In the genomic region with DNA sequence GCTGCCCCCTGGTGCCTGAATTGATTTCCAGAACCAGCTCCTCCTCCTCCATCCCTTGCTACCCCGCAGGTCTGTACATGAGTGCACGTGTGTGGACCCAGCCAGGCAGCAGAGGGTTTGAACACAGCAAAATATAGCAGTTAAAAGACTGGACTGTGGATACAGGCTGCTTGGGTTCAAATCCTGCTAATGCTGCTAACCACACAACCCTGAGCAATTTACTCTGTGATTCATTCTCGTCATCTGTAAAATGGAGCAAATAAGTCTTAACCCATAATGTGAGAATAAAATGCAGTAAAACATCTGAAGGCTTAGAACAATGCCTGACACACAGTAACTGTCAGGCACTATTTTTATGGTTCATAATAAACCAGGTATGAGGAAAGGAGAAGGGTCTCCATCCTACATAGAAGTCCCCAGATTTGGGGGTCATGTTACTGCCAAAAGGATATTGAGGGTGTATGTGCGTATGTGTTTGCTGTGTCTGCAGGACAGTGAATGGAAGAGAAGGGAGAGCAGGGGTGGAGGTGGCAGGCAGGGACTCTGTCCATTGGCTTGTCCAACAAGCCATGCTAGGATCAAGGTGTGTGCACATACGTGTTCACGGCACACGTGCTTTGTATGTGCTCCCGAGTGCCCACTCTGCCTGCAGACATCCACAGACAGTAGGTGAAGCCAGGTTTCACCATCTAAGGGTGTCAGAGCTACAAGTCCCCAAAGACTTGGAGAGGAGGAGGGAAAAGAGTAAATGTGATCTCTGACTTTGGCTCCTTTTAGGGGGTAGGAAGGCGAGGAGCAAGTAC, we compare ENCODE assay signal across 8 cellular contexts. TPM values are rescaled to one million over a fixed set of nuclear protein-coding genes. Genes with fewer than 3 reads are reported as not detected.
A peak's percentile ranks its signal among the peaks of the same experiment; 100 is the strongest.
DNase-seq lines count a peak whose midpoint lies in the region; ATAC-seq, FAIRE-seq and TF ChIP-seq lines count a peak whose summit lies in the region.

No MANE protein-coding gene starts in this region.

- no peak overlapping the region for H3K27ac Mint-ChIP-seq in progenitor cell of endocrine pancreas

- peaks cover 28% of the 10 kb centered on the region for H3K4me1 Mint-ChIP-seq in progenitor cell of endocrine pancreas (ENCODE audit: low read depth)

- ATAC-seq in GM19455 (IDR thresholded peaks at IDR 0.05; ENCODE audit: unreplicated experiment) (peak; percentile 57), HG03159 (IDR thresholded peaks at IDR 0.05; ENCODE audit: unreplicated experiment) (no peak)

- no peak overlapping the region for H3K14ac ChIP-seq in H1 (ENCODE audit: insufficient read length)

- H2BK20ac ChIP-seq in H1 (ENCODE audit: low read length), result no peak overlapping the region

- no peaks in the 10 kb centered on the region for H3K79me1 ChIP-seq in H1 (ENCODE audit: low read depth, low read length)

- peak overlapping the region; percentile 83 for H3K4me3 Mint-ChIP-seq in progenitor cell of endocrine pancreas (ENCODE audit: low read depth)

- no peaks in the 10 kb centered on the region for H3K9me3 Mint-ChIP-seq in progenitor cell of endocrine pancreas (ENCODE audit: low read depth)

- no peak overlapping the region for H3K23ac ChIP-seq in H1 (ENCODE audit: insufficient read length)

- H3K23me2 ChIP-seq in H1 (ENCODE audit: low read depth, low read length), result peaks cover 15% of the 10 kb centered on the region

- H3K9ac ChIP-seq in NT2/D1 (ENCODE audit: insufficient read length, low read depth) (peak overlapping the region; percentile 96), H1 (replicated peaks in 1 of 4; ENCODE audit: extremely low read depth in 1 of 4, low read depth in 3 of 4, low read length in 3 of 4) (no peak overlapping the region)

- CTCF ChIA-PET in BJ (lab: Yijun Ruan, JAX), result interaction anchor here (0.7 to 10.0 kb wide), 51 partner anchors 9 to 545 kb away, joined by 3 to 199 read pairs (median 4); a partner anchor contains a TSS
- CTCF ChIA-PET in H1 (lab: Charles Lee; ENCODE audit: partially characterized antibody), result interaction anchor here (0.6 to 15.7 kb wide), 50 partner anchors 10 to 476 kb away, joined by 3 to 325 read pairs (median 7); a partner anchor contains a TSS

- peaks cover 14% of the 10 kb centered on the region for H3K4me1 ChIP-seq in NT2/D1 (ENCODE audit: insufficient read depth, insufficient read length)
- peaks cover 3 to 31% (median 15%) of the 10 kb centered on the region in 4 experiments for H3K4me1 ChIP-seq in H1 (replicated peaks in 1 of 4; ENCODE audit: control insufficient read depth in 3 of 4, insufficient read depth in 4 of 4, low read length in 3 of 4)

- H3K27me3 Mint-ChIP-seq in progenitor cell of endocrine pancreas, result peaks cover 12% of the 10 kb centered on the region

- H2BK12ac ChIP-seq in H1 (ENCODE audit: low read depth, low read length), result peak overlapping the region; percentile 52; the same call in 1 of the 2 replicates

- no peak overlapping the region for H4K5ac ChIP-seq in H1 (ENCODE audit: insufficient read length, low read depth, low read length)

- H4K20me1 ChIP-seq in H1 (replicated peaks in 1 of 2; ENCODE audit: control insufficient read depth in 1 of 2, insufficient read depth in 2 of 2, low read length in 2 of 2), result no peaks in the 10 kb centered on the region

- H2BK5ac ChIP-seq in H1 (ENCODE audit: low read depth, low read length), result no peak overlapping the region

- H2BK15ac ChIP-seq in H1 (ENCODE audit: low read length), result 0 out of 2 replicates have a peak overlapping the region, but pooled peaks have one; percentile 84

- H3K36me3 Mint-ChIP-seq in progenitor cell of endocrine pancreas (ENCODE audit: insufficient read depth), result peaks cover 2% of the 10 kb centered on the region

- peak overlapping the region; percentile 84 for H2AK5ac ChIP-seq in H1 (ENCODE audit: low read depth, low read length)

- no peak overlapping the region for H3K18ac ChIP-seq in H1 (ENCODE audit: extremely low read depth, low read length)

- DNase-seq in BJ (ENCODE audit: low read depth) (no peak), NT2/D1 (ENCODE audit: low read depth, low spot score) (no peak), H1 (ENCODE audit: low read depth in 1 of 2, low spot score in 2 of 2) (no peak), progenitor cell of endocrine pancreas (ENCODE audit: low spot score, unreplicated experiment) (no peak), COLO668 (lab: John Stamatoyannopoulos, UW; ENCODE audit: unreplicated experiment) (no peak)
- no peak for DNase-seq in effector CD4-positive, alpha-beta T cell

- TF ChIP-seq RAD21 in H1 (IDR thresholded peaks at IDR 0.05 in 1 of 2, conservative IDR thresholded peaks at IDR 0.05 in 1 of 2; ENCODE audit: low read depth in 2 of 2, low read length in 2 of 2), result no peak; a peak in 1 of 4 replicates

- no peak overlapping the region for H3K27ac ChIP-seq in H1 (ENCODE audit: low read depth, low read length)

- peak overlapping the region; percentile 73; the same call in 1 of the 2 replicates for H3K4me3 ChIP-seq in BJ (ENCODE audit: low read depth, low read length)
- peak overlapping the region; percentile 84 for H3K4me3 ChIP-seq in NT2/D1 (ENCODE audit: insufficient read length, low read depth)
- peak overlapping the region in 1 of 4 experiments; percentile 59; a peak in 2 of 8 replicates for H3K4me3 ChIP-seq in H1 (ENCODE audit: extremely low read depth in 1 of 4, insufficient read depth in 2 of 4, low read depth in 3 of 4, low read length in 4 of 4)

- H3K27me3 ChIP-seq in BJ (ENCODE audit: control insufficient read depth, insufficient read depth, low read length) (no peaks in the 10 kb centered on the region), NT2/D1 (ENCODE audit: insufficient read depth, insufficient read length) (no peaks in the 10 kb centered on the region), H1 (replicated peaks in 1 of 4; ENCODE audit: control insufficient read depth in 3 of 4, extremely low read depth in 1 of 4, insufficient read depth in 3 of 4, low read length in 3 of 4) (peaks cover 0 to 2% (median under 1%) of the 10 kb centered on the region in 4 experiments; a peak in 1 of 7 replicates)

- H3K4ac ChIP-seq in H1 (replicated peaks; ENCODE audit: insufficient read length, low read depth, low read length), result no peak overlapping the region

- no peak overlapping the region for H4K8ac ChIP-seq in H1 (ENCODE audit: extremely low read depth, insufficient read depth, low read length)

- no peak for FAIRE-seq in H1 (lab: Jason Lieb, UNC)

- H3K4me2 ChIP-seq in H1 (ENCODE audit: insufficient read depth in 1 of 2, low read depth in 2 of 2, low read length in 2 of 2), result peak overlapping the region; percentile 81 to 96; a peak in 3 of 4 replicates

- POLR2A ChIA-PET in BJ (lab: Charles Lee) (interaction anchor here (0.7 to 1.7 kb wide), 4 partner anchors 12 to 44 kb away, joined by 3 to 8 read pairs (median 4); a partner anchor contains a TSS), H1 (lab: Charles Lee; ENCODE audit: partially characterized antibody) (interaction anchor here (0.6 to 13.0 kb wide), 27 partner anchors 9 to 1383 kb away, joined by 3 to 352 read pairs (median 6); a partner anchor contains a TSS)

- no peak for TF ChIP-seq EP300 in H1 (IDR thresholded peaks at IDR 0.05; ENCODE audit: borderline replicate concordance in 1 of 2, low read depth in 2 of 2, low read length in 2 of 2)

- H3K9me3 ChIP-seq in NT2/D1 (ENCODE audit: insufficient read depth, low read length) (no peaks in the 10 kb centered on the region), H1 (ENCODE audit: insufficient read depth in 2 of 2, low read depth in 1 of 2, low read length in 1 of 2) (no peaks in the 10 kb centered on the region)

- H3K36me3 ChIP-seq in BJ (ENCODE audit: control insufficient read depth, insufficient read depth, low read length) (peaks cover 2% of the 10 kb centered on the region; the same call in 1 of the 2 replicates), NT2/D1 (ENCODE audit: insufficient read depth, insufficient read length, low read length) (peaks cover 10% of the 10 kb centered on the region), H1 (ENCODE audit: control insufficient read depth in 2 of 4, insufficient read depth in 4 of 4, low read length in 3 of 4) (no peaks in the 10 kb centered on the region)

- TF ChIP-seq POLR2A in H1 (IDR thresholded peaks at IDR 0.05; ENCODE audit: control extremely low read depth in 1 of 2, low read depth in 2 of 2, low read length in 2 of 2), result no peak

- peak overlapping the region; percentile 75 for H2AFZ ChIP-seq in H1 (ENCODE audit: low read length)

- H2BK120ac ChIP-seq in H1 (replicated peaks; ENCODE audit: low read depth, low read length), result no peak overlapping the region

- no peak overlapping the region for H3K56ac ChIP-seq in H1 (replicated peaks; ENCODE audit: insufficient read length, low read depth, low read length)

- WGBS in H1 (ENCODE audit: extremely low coverage in 1 of 2, insufficient coverage in 1 of 2, insufficient read length in 1 of 2, insufficient replicate concordance in 2 of 2, low coverage in 1 of 2, low lambda C conversion rate in 2 of 2, missing lambda C conversion rate in 1 of 2), 2 experiments, result 71% methylated on average over 9 of the region's 9 CpGs; no CpG with 5 or more reads in 1 of the 2 experiments

- no peaks in the 10 kb centered on the region for H3K79me2 ChIP-seq in H1 (ENCODE audit: control insufficient read depth in 1 of 2, insufficient read depth in 2 of 2, low read length in 2 of 2)

- TF ChIP-seq CTCF in BJ (IDR thresholded peaks at IDR 0.05; ENCODE audit: insufficient read depth, low read depth, low read length) (peak; percentile 75), H1 (IDR thresholded peaks at IDR 0.05; ENCODE audit: control extremely low read depth in 1 of 3, insufficient read depth in 1 of 3, low read depth in 1 of 3, low read length in 3 of 3) (peak; percentile 79 to 89 (median 88)), progenitor cell of endocrine pancreas (IDR thresholded peaks at IDR 0.05; ENCODE audit: unreplicated experiment) (peak; percentile 88)

- H4K91ac ChIP-seq in H1 (replicated peaks; ENCODE audit: insufficient read length, low read length), result peak overlapping the region; percentile 19

RNA-seq across cellular contexts. Expression of a gene that starts 1.5 kb away (rescaled TPM):
- 110 and 177 TPM in 2 replicates for polyA plus RNA-seq in BJ (2011; rRNA removed)
- 71.4 and 108 TPM in 2 replicates for polyA minus RNA-seq in BJ (2011; rRNA and poly(A)+ RNA removed)
- 26.8 and 32.9 TPM in 2 replicates for total RNA-seq in H1 (2021; fragmentation: NEBNext Ultra II Directional; extraction: Animal tissue kit (Norgen Biotek cat#: 25700))
- polyA plus RNA-seq in H1 (2011; rRNA removed), result 38.7 and 52.2 TPM in 2 replicates
- 42.9 TPM for polyA plus RNA-seq in H1 (2011; cell fraction: cytosol; rRNA removed)
- 104 TPM for polyA plus RNA-seq in H1 (2011; cell fraction: nucleus; rRNA removed)
- polyA plus RNA-seq in H1 (2012, experiment 1 of 2), result 32.8 to 37.0 TPM (median 34.7 TPM) in 4 replicates
- 21.8 TPM for polyA plus RNA-seq in H1 (2012, experiment 2 of 2)
- polyA plus RNA-seq in H1 (2013, experiment 1 of 2), result 26.6 TPM
- polyA plus RNA-seq in H1 (2013, experiment 2 of 2), result 28.7 TPM
- polyA minus RNA-seq in H1 (2011; rRNA and poly(A)+ RNA removed), result 32.3 and 34.6 TPM in 2 replicates
- polyA minus RNA-seq in H1 (2011; cell fraction: cytosol; rRNA and poly(A)+ RNA removed), result 11.3 TPM
- polyA minus RNA-seq in H1 (2011; cell fraction: nucleus; rRNA and poly(A)+ RNA removed), result 30.5 TPM
- 130 and 136 TPM in 2 replicates for total RNA-seq in progenitor cell of endocrine pancreas

RNA-seq across cellular contexts. Expression of a gene that starts 15.6 kb away (rescaled TPM):
- polyA plus RNA-seq in BJ (2011; rRNA removed) (58.5 and 117 TPM in 2 replicates), H1 (2011; rRNA removed) (35.3 and 59.0 TPM in 2 replicates)
- 200 and 323 TPM in 2 replicates for polyA minus RNA-seq in BJ (2011; rRNA and poly(A)+ RNA removed)
- total RNA-seq in H1 (2021; fragmentation: NEBNext Ultra II Directional; extraction: Animal tissue kit (Norgen Biotek cat#: 25700)), result 92.5 and 99.1 TPM in 2 replicates
- 32.8 TPM for polyA plus RNA-seq in H1 (2011; cell fraction: cytosol; rRNA removed)
- 168 TPM for polyA plus RNA-seq in H1 (2011; cell fraction: nucleus; rRNA removed)
- 61.6 to 121 TPM (median 97.9 TPM) in 4 replicates for polyA plus RNA-seq in H1 (2012, experiment 1 of 2)
- 64.6 TPM for polyA plus RNA-seq in H1 (2012, experiment 2 of 2)
- 72.6 TPM for polyA plus RNA-seq in H1 (2013, experiment 1 of 2)
- 45.3 TPM for polyA plus RNA-seq in H1 (2013, experiment 2 of 2)
- 137 and 189 TPM in 2 replicates for polyA minus RNA-seq in H1 (2011; rRNA and poly(A)+ RNA removed)
- 104 TPM for polyA minus RNA-seq in H1 (2011; cell fraction: cytosol; rRNA and poly(A)+ RNA removed)
- polyA minus RNA-seq in H1 (2011; cell fraction: nucleus; rRNA and poly(A)+ RNA removed), result 104 TPM
- total RNA-seq in progenitor cell of endocrine pancreas, result 93.4 and 95.7 TPM in 2 replicates

RNA-seq across cellular contexts. Expression of a gene that starts 23.8 kb away (rescaled TPM):
- polyA plus RNA-seq in BJ (2011; rRNA removed) (41.7 and 50.2 TPM in 2 replicates), H1 (2011; rRNA removed) (23.5 and 30.8 TPM in 2 replicates)
- polyA minus RNA-seq in BJ (2011; rRNA and poly(A)+ RNA removed), result 40.1 and 65.0 TPM in 2 replicates
- total RNA-seq in H1 (2021; fragmentation: NEBNext Ultra II Directional; extraction: Animal tissue kit (Norgen Biotek cat#: 25700)), result 20.6 and 20.9 TPM in 2 replicates
- polyA plus RNA-seq in H1 (2011; cell fraction: cytosol; rRNA removed), result 23.9 TPM
- polyA plus RNA-seq in H1 (2011; cell fraction: nucleus; rRNA removed), result 31.8 TPM
- 18.8 to 24.4 TPM (median 22.7 TPM) in 4 replicates for polyA plus RNA-seq in H1 (2012, experiment 1 of 2)
- polyA plus RNA-seq in H1 (2012, experiment 2 of 2), result 22.8 TPM
- 12.4 TPM for polyA plus RNA-seq in H1 (2013, experiment 1 of 2)
- 11.5 TPM for polyA plus RNA-seq in H1 (2013, experiment 2 of 2)
- 12.2 and 22.2 TPM in 2 replicates for polyA minus RNA-seq in H1 (2011; rRNA and poly(A)+ RNA removed)
- polyA minus RNA-seq in H1 (2011; cell fraction: cytosol; rRNA and poly(A)+ RNA removed), result 17.3 TPM
- polyA minus RNA-seq in H1 (2011; cell fraction: nucleus; rRNA and poly(A)+ RNA removed), result 13.8 TPM
- total RNA-seq in progenitor cell of endocrine pancreas, result 13.4 and 13.8 TPM in 2 replicates

RNA-seq across cellular contexts. Expression of a gene that starts 34.1 kb away (rescaled TPM):
- polyA plus RNA-seq in BJ (2011; rRNA removed), result 6.7 and 12.0 TPM in 2 replicates
- polyA minus RNA-seq in BJ (2011; rRNA and poly(A)+ RNA removed), result 5.0 and 6.5 TPM in 2 replicates
- 41.6 and 43.2 TPM in 2 replicates for total RNA-seq in H1 (2021; fragmentation: NEBNext Ultra II Directional; extraction: Animal tissue kit (Norgen Biotek cat#: 25700))
- polyA plus RNA-seq in H1 (2011; rRNA removed), result 21.3 and 30.1 TPM in 2 replicates
- polyA plus RNA-seq in H1 (2011; cell fraction: cytosol; rRNA removed), result 30.3 TPM
- 32.0 TPM for polyA plus RNA-seq in H1 (2011; cell fraction: nucleus; rRNA removed)
- polyA plus RNA-seq in H1 (2012, experiment 1 of 2), result 16.4 to 26.7 TPM (median 21.6 TPM) in 4 replicates
- polyA plus RNA-seq in H1 (2012, experiment 2 of 2), result 2.0 TPM
- polyA plus RNA-seq in H1 (2013, experiment 1 of 2), result 35.2 TPM
- 38.0 TPM for polyA plus RNA-seq in H1 (2013, experiment 2 of 2)
- polyA minus RNA-seq in H1 (2011; rRNA and poly(A)+ RNA removed), result 36.9 and 49.7 TPM in 2 replicates
- 15.9 TPM for polyA minus RNA-seq in H1 (2011; cell fraction: cytosol; rRNA and poly(A)+ RNA removed)
- 23.5 TPM for polyA minus RNA-seq in H1 (2011; cell fraction: nucleus; rRNA and poly(A)+ RNA removed)
- 24.2 and 26.5 TPM in 2 replicates for total RNA-seq in progenitor cell of endocrine pancreas

RNA-seq across cellular contexts. Expression of a gene that starts 34.7 kb away (rescaled TPM):
- polyA plus RNA-seq in BJ (2011; rRNA removed), result not detected in 2 replicates
- polyA minus RNA-seq in BJ (2011; rRNA and poly(A)+ RNA removed), result not detected in 2 replicates
- total RNA-seq in H1 (2021; fragmentation: NEBNext Ultra II Directional; extraction: Animal tissue kit (Norgen Biotek cat#: 25700)), result not detected in 2 replicates
- not detected in 2 replicates for polyA plus RNA-seq in H1 (2011; rRNA removed)
- not detected for polyA plus RNA-seq in H1 (2011; cell fraction: cytosol; rRNA removed)
- not detected for polyA plus RNA-seq in H1 (2011; cell fraction: nucleus; rRNA removed)
- not detected in 4 replicates for polyA plus RNA-seq in H1 (2012, experiment 1 of 2)
- not detected for polyA plus RNA-seq in H1 (2012, experiment 2 of 2)
- polyA plus RNA-seq in H1 (2013, experiment 1 of 2), result not detected
- polyA plus RNA-seq in H1 (2013, experiment 2 of 2), result not detected
- polyA minus RNA-seq in H1 (2011; rRNA and poly(A)+ RNA removed), result not detected in 2 replicates
- polyA minus RNA-seq in H1 (2011; cell fraction: cytosol; rRNA and poly(A)+ RNA removed), result not detected
- polyA minus RNA-seq in H1 (2011; cell fraction: nucleus; rRNA and poly(A)+ RNA removed), result not detected
- not detected in 2 replicates for total RNA-seq in progenitor cell of endocrine pancreas
